ENCODE assay signal across 23 cellular contexts in the genomic region with DNA sequence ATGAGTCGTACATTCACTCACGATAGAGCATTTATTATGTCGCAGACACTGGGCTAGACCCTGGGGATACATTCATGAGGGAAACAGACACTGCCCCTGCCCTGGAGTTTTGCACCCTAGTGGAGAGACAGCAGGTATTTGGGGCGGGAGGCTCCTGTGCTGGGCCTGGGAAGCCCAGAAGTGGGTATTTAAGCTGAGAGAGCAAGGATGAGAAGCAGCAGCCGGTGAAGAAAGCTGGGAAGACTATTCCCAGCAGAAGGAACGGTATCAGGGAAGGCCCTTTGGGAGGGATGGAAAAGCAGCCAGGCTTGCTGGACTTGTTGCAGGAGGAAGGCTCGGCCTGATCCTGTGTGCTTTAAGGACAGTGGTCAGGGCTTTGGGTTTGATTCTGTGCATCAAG. TPM values are rescaled to one million over a fixed set of nuclear protein-coding genes. Genes with fewer than 3 reads are reported as not detected.
A peak's percentile ranks its signal among the peaks of the same experiment; 100 is the strongest.
DNase-seq lines count a peak whose midpoint lies in the region; TF ChIP-seq lines count a peak whose summit lies in the region.
"Had no signal": no experiment of that assay in that cellular context is flagged by ENCODE, and none has a peak within 500 bp of the region (broad histone marks: within the 10 kb centered on the region; RNA-seq: fewer than 3 reads in every experiment).

No MANE protein-coding gene starts in this region.

- no TSS peak for BruUV-seq in Caco-2 (replicated peaks; lab: Mats Ljungman, UMichigan)

- H3K9me3 Mint-ChIP-seq in Caco-2 (ENCODE audit: unreplicated experiment) (no peaks in the 10 kb centered on the region), neural progenitor cell (no peaks in the 10 kb centered on the region)
- H3K9me3 Mint-ChIP-seq: central memory CD8-positive, alpha-beta T cell; IgD-negative memory B cell; mesothelial cell of epicardium; stimulated activated naive B cell treated with anti-CD40 and anti-IgM and Interleukin-4, amounts not matched to agents 10 μg/mL and 1 μg/mL and 100 μg/mL, for 72 hours had no signal

- H3K9ac ChIP-seq in neural progenitor cell = no peak overlapping the region

- H3K36me3 Mint-ChIP-seq in Caco-2 (ENCODE audit: insufficient read depth, unreplicated experiment) (peaks cover 7% of the 10 kb centered on the region), neural progenitor cell (no peaks in the 10 kb centered on the region)
- H3K36me3 Mint-ChIP-seq: mesothelial cell of epicardium had no signal

- H3K4me3 Mint-ChIP-seq in Caco-2 (ENCODE audit: unreplicated experiment) = no peak overlapping the region
- H3K4me3 Mint-ChIP-seq in neural progenitor cell = no peak overlapping the region
- H3K4me3 Mint-ChIP-seq: mesothelial cell of epicardium; stimulated activated naive B cell treated with anti-CD40 and anti-IgM and Interleukin-4, amounts not matched to agents 10 μg/mL and 1 μg/mL and 100 μg/mL, for 72 hours had no signal

- CTCF ChIA-PET in Caco-2 (lab: Charles Lee) = interaction anchor here (0.7 to 1.4 kb wide), 5 partner anchors 12 to 304 kb away, joined by 3 to 6 read pairs (median 4); a partner anchor contains a TSS

- POLR2A ChIA-PET in Caco-2 (lab: Charles Lee) = no interaction called here

- H4K20me1 ChIP-seq in neural progenitor cell (ENCODE audit: low read depth) = no peaks in the 10 kb centered on the region

- H3K27ac ChIP-seq in breast epithelium (peak overlapping the region; percentile 32 to 77), neural progenitor cell (no peak overlapping the region), spleen (peak overlapping the region in 2 of 8 donors; percentile 5 to 26)
- H3K27ac ChIP-seq: HL-60, neutrophil had no signal

- 0 out of 2 replicates have a peak, but pooled peaks have one; percentile 0 for TF ChIP-seq CTCF in AG10803 (conservative IDR thresholded peaks at IDR 0.05; ENCODE audit: low read length)
- no peak for TF ChIP-seq CTCF in Caco-2 (IDR thresholded peaks at IDR 0.05; ENCODE audit: insufficient read depth in 1 of 2, low read depth in 1 of 2, low read length in 1 of 2, severe bottlenecking in 1 of 2, unreplicated experiment in 1 of 2)
- no peak for TF ChIP-seq CTCF in breast epithelium (IDR thresholded peaks at IDR 0.05)
- TF ChIP-seq CTCF in neural progenitor cell (IDR thresholded peaks at IDR 0.05) = no peak
- TF ChIP-seq CTCF in spleen (IDR thresholded peaks at IDR 0.05 in 8 of 11, conservative IDR thresholded peaks at IDR 0.05 in 3 of 11) = no peak

- H3K27me3 Mint-ChIP-seq in Caco-2 (ENCODE audit: insufficient read depth, unreplicated experiment) (no peaks in the 10 kb centered on the region), neural progenitor cell (ENCODE audit: insufficient read depth, low read depth) (peaks cover 8% of the 10 kb centered on the region)
- H3K27me3 Mint-ChIP-seq: central memory CD8-positive, alpha-beta T cell; IgD-negative memory B cell; stimulated activated naive B cell treated with anti-CD40 and anti-IgM and Interleukin-4, amounts not matched to agents 10 μg/mL and 1 μg/mL and 100 μg/mL, for 72 hours had no signal

- no peaks in the 10 kb centered on the region for H3K27me3 ChIP-seq in Caco-2 (replicated peaks; ENCODE audit: control insufficient read depth, insufficient read depth, low read length)
- H3K27me3 ChIP-seq in breast epithelium = no peaks in the 10 kb centered on the region
- H3K27me3 ChIP-seq in neural progenitor cell = no peaks in the 10 kb centered on the region
- no peaks in the 10 kb centered on the region for H3K27me3 ChIP-seq in spleen (replicated peaks in 1 of 7)
- H3K27me3 ChIP-seq: neutrophil, right atrium auricular region had no signal

- no peak overlapping the region for H3K4me3 ChIP-seq in AG10803 (ENCODE audit: low read length)
- no peak overlapping the region for H3K4me3 ChIP-seq in Caco-2 (ENCODE audit: low read depth, low read length)
- no peak overlapping the region for H3K4me3 ChIP-seq in breast epithelium
- no peak overlapping the region for H3K4me3 ChIP-seq in neural progenitor cell
- no peak overlapping the region for H3K4me3 ChIP-seq in spleen

- H3K4me1 ChIP-seq in Caco-2 = peaks cover 28% of the 10 kb centered on the region
- peaks cover 12 to 18% of the 10 kb centered on the region in 2 donors for H3K4me1 ChIP-seq in breast epithelium
- no peaks in the 10 kb centered on the region for H3K4me1 ChIP-seq in neural progenitor cell
- peaks cover 0 to 36% (median 24%) of the 10 kb centered on the region in 6 donors for H3K4me1 ChIP-seq in spleen

- H3K27ac Mint-ChIP-seq in Caco-2 (ENCODE audit: unreplicated experiment) (peak overlapping the region; percentile 65), neural progenitor cell (peak overlapping the region; percentile 83)
- H3K27ac Mint-ChIP-seq: mesothelial cell of epicardium; stimulated activated naive B cell treated with anti-CD40 and anti-IgM and Interleukin-4, amounts not matched to agents 10 μg/mL and 1 μg/mL and 100 μg/mL, for 72 hours had no signal

- no peak overlapping the region for H3K4me2 ChIP-seq in neural progenitor cell

- intact Hi-C loops in Caco-2 (cut with micrococcal nuclease; ENCODE audit: unreplicated experiment) = loop anchor here (5.0 to 10.0 kb wide), 2 partner anchors 120 to 543 kb away; no protein-coding TSS in a partner anchor
- intact Hi-C loops in breast epithelium (cut with DNase I; ENCODE audit: low total_unique reads) = loop anchor here (5.0 to 10.0 kb wide), 2 partner anchors 140 to 303 kb away; a partner anchor contains a TSS
- intact Hi-C loops in spleen (cut with DNase I; ENCODE audit: low total_unique reads) = loop anchor here (5.0 kb wide), 2 partner anchors 145 to 305 kb away; no protein-coding TSS in a partner anchor

- H3K9me3 ChIP-seq in Caco-2 = no peaks in the 10 kb centered on the region
- no peaks in the 10 kb centered on the region for H3K9me3 ChIP-seq in breast epithelium
- H3K9me3 ChIP-seq in neural progenitor cell (ENCODE audit: low read depth) = no peaks in the 10 kb centered on the region
- H3K9me3 ChIP-seq in spleen = no peaks in the 10 kb centered on the region
- H3K9me3 ChIP-seq: neutrophil, right atrium auricular region had no signal

- WGBS in spleen, 5 donors = 87 to 94% (median 90%) methylated on average over 7 of the region's 7 CpGs

- H3F3A ChIP-seq in neural progenitor cell (ENCODE audit: low read depth) = no peaks in the 10 kb centered on the region

- H3K36me3 ChIP-seq in Caco-2 (ENCODE audit: control insufficient read depth, insufficient read depth, low read length) (peaks cover 1% of the 10 kb centered on the region; the same call in 1 of the 2 replicates), breast epithelium (no peaks in the 10 kb centered on the region), neural progenitor cell (no peaks in the 10 kb centered on the region), spleen (peaks cover 0 to 19% (median 0%) of the 10 kb centered on the region in 6 donors)
- H3K36me3 ChIP-seq: right atrium auricular region had no signal

- peak overlapping the region; percentile 42 for H2AFZ ChIP-seq in neural progenitor cell (replicated peaks)

- H3K79me2 ChIP-seq in neural progenitor cell (ENCODE audit: low read depth) = no peaks in the 10 kb centered on the region

- H3K4me1 Mint-ChIP-seq in Caco-2 (ENCODE audit: low read depth, unreplicated experiment) (peaks cover 33% of the 10 kb centered on the region), neural progenitor cell (peaks cover 38% of the 10 kb centered on the region)

- DNase-seq in AG10803 (ENCODE audit: low read depth) = no peak
- no peak for DNase-seq in Caco-2
- no peak for DNase-seq in breast epithelium (ENCODE audit: low spot score in 2 of 2)
- DNase-seq in neural progenitor cell (ENCODE audit: low spot score) = no peak
- no peak for DNase-seq in kidney tubule cell (ENCODE audit: low spot score)
- DNase-seq in NCI-H1092 treated with DMSO at 0.1 percent for 48 hours (lab: John Stamatoyannopoulos, UW) = no peak
- no peak for DNase-seq in spleen
- DNase-seq in activated effector memory CD4-positive, alpha-beta T cell treated with anti-CD3 and anti-CD28 coated beads, Interleukin-2, amount 50 U/mL, for 16 hours = no peak
- DNase-seq: hippocampal formation; islet precursor cell; MV-4-11; NCI-H2029; NCI-H524; SHP77; stimulated activated CD4-positive, alpha-beta T cell treated with anti-CD3 and anti-CD28 coated beads, Interleukin-15, amount 100 ng/mL, for 24 hours; stimulated activated naive B cell treated with anti-CD40 and anti-IgM and Interleukin-4, amounts not matched to agents 10 μg/mL and 1 μg/mL and 100 μg/mL, for 72 hours; T-helper 2 cell had no signal

- TF ChIP-seq POLR2A in breast epithelium (IDR thresholded peaks at IDR 0.05) = no peak
- TF ChIP-seq POLR2A in spleen (IDR thresholded peaks at IDR 0.05) = no peak

RNA-seq across cellular contexts. Expression of a gene that starts 54.5 kb away (rescaled TPM):
- 14.4 and 15.9 TPM in 2 replicates for total RNA-seq in Caco-2 (2022)
- total RNA-seq in breast epithelium = 1 to 10 TPM; 7.3 to 8.5 (median 8.2) TPM
- total RNA-seq in neural progenitor cell (ENCODE audit: low replicate concordance) = 1.7 and 2.9 TPM in 2 replicates
- total RNA-seq in spleen = 10 to 100 TPM in 6 of 7 donors, 1 to 10 TPM in 1; 8.8 to 15.5 (median 11.1) TPM
- 1 to 10 TPM; 3.3 to 6.2 (median 4.4) TPM for polyA plus RNA-seq in spleen
